In the genomic region with DNA sequence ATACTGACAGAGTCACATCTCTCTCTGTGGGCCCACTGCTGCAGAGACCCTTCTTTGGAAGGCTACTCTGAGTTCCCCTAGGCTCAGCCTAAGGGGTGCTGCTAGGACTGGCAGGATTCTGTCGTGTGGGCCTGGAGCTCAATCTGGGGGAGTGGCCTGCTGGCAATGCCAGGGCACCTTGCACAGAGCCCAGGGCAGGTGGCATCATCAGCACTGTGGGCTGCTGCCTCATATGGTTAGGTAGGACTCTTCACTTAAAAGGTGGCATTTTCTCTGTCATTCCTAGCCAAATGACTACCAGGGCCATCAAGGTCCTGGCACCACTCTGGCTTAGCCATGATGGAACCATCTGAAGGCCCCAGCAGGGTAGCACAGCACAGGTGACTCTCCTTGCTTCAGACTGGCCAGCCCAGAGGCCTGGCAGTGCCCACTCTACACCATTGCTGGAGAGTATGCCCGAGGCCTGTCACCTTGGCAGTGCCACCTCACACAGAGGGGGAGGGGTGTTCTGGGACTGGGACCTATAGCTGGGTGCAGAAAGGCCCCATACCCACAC, we compare ENCODE assay signal across 29 cellular contexts. TPM values are rescaled to one million over a fixed set of nuclear protein-coding genes. Genes with fewer than 3 reads are reported as not detected.
"Had no signal": no experiment of that assay in that cellular context is flagged by ENCODE, and none has a peak within 500 bp of the region (broad histone marks: within the 10 kb centered on the region; RNA-seq: fewer than 3 reads in every experiment).

No MANE protein-coding gene starts in this region.

- H3K4me1 Mint-ChIP-seq: activated CD4-positive, alpha-beta T cell treated with anti-CD3 and anti-CD28 coated beads for 36 hours; activated naive CD8-positive, alpha-beta T cell treated with anti-CD3 and anti-CD28 coated beads for 36 hours; memory B cell; natural killer cell; neural progenitor cell had no signal

- H3K36me3 ChIP-seq: adrenal gland, colonic mucosa, heart left ventricle, neural progenitor cell had no signal

- H3K9me3 ChIP-seq: adrenal gland, body of pancreas, colonic mucosa, heart left ventricle, tibial nerve had no signal

- H3K9ac ChIP-seq: neural progenitor cell had no signal

- H3K27me3 Mint-ChIP-seq: activated CD4-positive, alpha-beta T cell treated with anti-CD3 and anti-CD28 coated beads for 36 hours; activated naive CD8-positive, alpha-beta T cell treated with anti-CD3 and anti-CD28 coated beads for 36 hours; effector memory CD8-positive, alpha-beta T cell had no signal

- H3K36me3 Mint-ChIP-seq: activated naive CD8-positive, alpha-beta T cell treated with anti-CD3 and anti-CD28 coated beads for 36 hours; memory B cell; natural killer cell; neural progenitor cell had no signal

- H3K27me3 ChIP-seq: adrenal gland, body of pancreas, colonic mucosa, heart left ventricle, neural progenitor cell, tibial nerve had no signal

- ATAC-seq: activated CD4-positive, alpha-beta T cell treated with anti-CD3 and anti-CD28 coated beads for 36 hours; body of pancreas; effector memory CD8-positive, alpha-beta T cell; natural killer cell had no signal

- H3K9me3 Mint-ChIP-seq: activated naive CD4-positive, alpha-beta T cell treated with anti-CD3 and anti-CD28 coated beads for 36 hours; activated naive CD8-positive, alpha-beta T cell treated with anti-CD3 and anti-CD28 coated beads for 36 hours; activated T-helper 1 cell treated with anti-CD3 and anti-CD28 coated beads, Interleukin-12 subunit alpha, Interleukin-12 subunit beta, Interleukin-2, Interleukin-4 antibody, amounts not matched to agents 30 ng/mL and 10 ng/mL and 1 ng/mL, durations not matched to agents 14 hours and 24 hours and 36 hours; effector memory CD8-positive, alpha-beta T cell; memory B cell; natural killer cell; neural progenitor cell; T-helper 2 cell treated with Interferon-gamma antibody and Interleukin-4, amounts not matched to agents 5 μg/mL and 100 μg/mL, for 36 hours had no signal

- DNase-seq: activated CD4-positive, alpha-beta T cell treated with anti-CD3 and anti-CD28 coated beads for 36 hours; activated CD4-positive, alpha-beta T cell treated with anti-CD3 and anti-CD28 coated beads, Interleukin-2, amount 50 U/mL, for 4 hours; activated CD4-positive, CD25-positive, alpha-beta regulatory T cell; activated effector memory CD4-positive, alpha-beta T cell treated with anti-CD3 and anti-CD28 coated beads, Interleukin-2, amount 50 U/mL, for 16 hours; activated naive CD4-positive, alpha-beta T cell treated with anti-CD3 and anti-CD28 coated beads for 36 hours; activated naive CD8-positive, alpha-beta T cell treated with anti-CD3 and anti-CD28 coated beads for 36 hours; activated T-cell treated with anti-CD3 and anti-CD28 coated beads, Interleukin-2, amount 50 U/mL, for 1 hour; adrenal gland; body of pancreas; cerebellar nuclear complex; colonic mucosa; effector memory CD8-positive, alpha-beta T cell; natural killer cell; retina; stimulated activated CD4-positive, alpha-beta T cell treated with anti-CD3 and anti-CD28 coated beads, Interleukin-15, amount 100 ng/mL, for 24 hours; stimulated activated naive CD4-positive, alpha-beta T cell; T-helper 1 cell had no signal

- H3K27ac Mint-ChIP-seq: activated CD4-positive, alpha-beta T cell treated with anti-CD3 and anti-CD28 coated beads for 36 hours; activated naive CD4-positive, alpha-beta T cell treated with anti-CD3 and anti-CD28 coated beads for 36 hours; activated naive CD8-positive, alpha-beta T cell treated with anti-CD3 and anti-CD28 coated beads for 36 hours; activated T-helper 1 cell treated with anti-CD3 and anti-CD28 coated beads, Interleukin-12 subunit alpha, Interleukin-12 subunit beta, Interleukin-2, Interleukin-4 antibody, amounts not matched to agents 30 ng/mL and 10 ng/mL and 1 ng/mL, durations not matched to agents 14 hours and 24 hours and 36 hours; effector memory CD8-positive, alpha-beta T cell; memory B cell; natural killer cell; neural progenitor cell; T-helper 2 cell treated with Interferon-gamma antibody and Interleukin-4, amounts not matched to agents 5 μg/mL and 100 μg/mL, for 36 hours had no signal

- H3K4me3 ChIP-seq: adrenal gland, body of pancreas, colonic mucosa, dorsolateral prefrontal cortex, heart left ventricle, neural progenitor cell, smooth muscle cell, tibial nerve had no signal

- H3K4me3 Mint-ChIP-seq: activated CD4-positive, alpha-beta T cell treated with anti-CD3 and anti-CD28 coated beads for 36 hours; activated naive CD4-positive, alpha-beta T cell treated with anti-CD3 and anti-CD28 coated beads for 36 hours; activated naive CD8-positive, alpha-beta T cell treated with anti-CD3 and anti-CD28 coated beads for 36 hours; activated T-helper 1 cell treated with anti-CD3 and anti-CD28 coated beads, Interleukin-12 subunit alpha, Interleukin-12 subunit beta, Interleukin-2, Interleukin-4 antibody, amounts not matched to agents 30 ng/mL and 10 ng/mL and 1 ng/mL, durations not matched to agents 14 hours and 24 hours and 36 hours; effector memory CD8-positive, alpha-beta T cell; memory B cell; natural killer cell; neural progenitor cell; T-helper 2 cell treated with Interferon-gamma antibody and Interleukin-4, amounts not matched to agents 5 μg/mL and 100 μg/mL, for 36 hours had no signal

- H3K27ac ChIP-seq: adrenal gland, body of pancreas, colonic mucosa, dorsolateral prefrontal cortex, heart left ventricle, neural progenitor cell, tibial nerve had no signal

- H3K4me1 ChIP-seq: adrenal gland, colonic mucosa, neural progenitor cell had no signal

RNA-seq across cellular contexts. Expression of gene PITX1, which starts 21.9 kb away (rescaled TPM):
- total RNA-seq: activated naive CD8-positive, alpha-beta T cell treated with anti-CD3 and anti-CD28 coated beads for 36 hours; body of pancreas; liver; mononuclear cell; natural killer cell had no signal

RNA-seq across cellular contexts. Expression of gene CATSPER3, which starts 44.4 kb away (rescaled TPM):
- total RNA-seq: smooth muscle cell, temporal lobe, urinary bladder had no signal
- polyA plus RNA-seq: smooth muscle cell had no signal
